Comparison of ENCODE assay signal across 21 cellular contexts in the genomic region with DNA sequence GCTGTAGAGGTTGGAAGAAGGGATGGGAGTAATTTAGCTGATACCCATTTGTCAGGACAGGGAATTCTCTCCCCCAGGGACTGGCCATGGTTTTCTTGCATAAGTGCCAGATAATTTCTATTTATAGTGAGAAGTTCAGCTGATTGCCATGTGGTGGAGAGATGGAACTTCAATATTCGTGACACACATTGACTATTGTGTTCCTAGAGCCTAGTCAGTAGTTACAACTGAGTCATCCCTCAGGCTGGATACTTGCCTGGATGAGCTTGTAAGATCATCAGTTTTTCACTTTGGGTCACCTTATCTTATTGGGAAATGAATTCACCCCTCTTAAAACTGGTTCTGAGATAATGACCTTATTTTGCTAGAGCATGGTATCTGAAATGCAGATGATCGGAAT. TPM values are rescaled to one million over a fixed set of nuclear protein-coding genes. Genes with fewer than 3 reads are reported as not detected.
A peak's percentile ranks its signal among the peaks of the same experiment; 100 is the strongest.
DNase-seq lines count a peak whose midpoint lies in the region; ATAC-seq and TF ChIP-seq lines count a peak whose summit lies in the region.
"Had no signal": no experiment of that assay in that cellular context is flagged by ENCODE, and none has a peak within 500 bp of the region (broad histone marks: within the 10 kb centered on the region; RNA-seq: fewer than 3 reads in every experiment).

No MANE protein-coding gene starts in this region.

- H3K4me3 ChIP-seq in Loucy (ENCODE audit: low read length, poor library complexity, severe bottlenecking) (no peak overlapping the region), osteoblast (ENCODE audit: insufficient read depth, low read length) (no peak overlapping the region), Caco-2 (ENCODE audit: low read depth, low read length) (no peak overlapping the region), WERI-Rb-1 (ENCODE audit: low read depth, low read length) (no peak overlapping the region)
- no peak overlapping the region for H3K4me3 ChIP-seq in CD8-positive, alpha-beta memory T cell (ENCODE audit: low read length)
- H3K4me3 ChIP-seq: adrenal gland, cardiac muscle cell, spleen, transverse colon had no signal

- H4K20me1 ChIP-seq in Loucy (ENCODE audit: insufficient read depth, low read length, poor library complexity, severe bottlenecking), result no peaks in the 10 kb centered on the region
- H4K20me1 ChIP-seq in osteoblast (ENCODE audit: insufficient read depth, low read length), result peaks cover 5% of the 10 kb centered on the region

- TF ChIP-seq CTCF in Loucy (conservative IDR thresholded peaks at IDR 0.05; ENCODE audit: low read length) (peak; percentile 27), osteoblast (IDR thresholded peaks at IDR 0.05; ENCODE audit: extremely low read depth, low read depth, low read length) (peak; percentile 11), Caco-2 (IDR thresholded peaks at IDR 0.05; ENCODE audit: insufficient read depth in 1 of 2, low read depth in 1 of 2, low read length in 1 of 2, severe bottlenecking in 1 of 2, unreplicated experiment in 1 of 2) (no peak), WERI-Rb-1 (IDR thresholded peaks at IDR 0.05; ENCODE audit: low read depth, low read length) (no peak)

- ATAC-seq in esophagus mucosa, result peak; percentile 44
- ATAC-seq: left ventricle myocardium superior; stimulated activated naive CD8-positive, alpha-beta T cell treated with anti-CD3 and anti-CD28 coated beads, Interleukin-15, amount 100 ng/mL, for 72 hours; WTC11 had no signal

- H3K27me3 ChIP-seq in Loucy (ENCODE audit: insufficient read depth, low read length, poor library complexity, severe bottlenecking) (no peaks in the 10 kb centered on the region), osteoblast (ENCODE audit: insufficient read depth, low read length) (no peaks in the 10 kb centered on the region), Caco-2 (replicated peaks; ENCODE audit: control insufficient read depth, insufficient read depth, low read length) (no peaks in the 10 kb centered on the region), WERI-Rb-1 (ENCODE audit: insufficient read depth, low read depth, severe bottlenecking) (peaks cover 5% of the 10 kb centered on the region)
- no peaks in the 10 kb centered on the region for H3K27me3 ChIP-seq in CD8-positive, alpha-beta memory T cell (ENCODE audit: insufficient read depth, low read length, poor library complexity, severe bottlenecking)
- H3K27me3 ChIP-seq: adrenal gland, cardiac muscle cell, spleen, transverse colon had no signal

- peaks cover 3% of the 10 kb centered on the region for H3K4me1 ChIP-seq in Loucy (ENCODE audit: insufficient read depth, low read length, poor library complexity, severe bottlenecking)
- H3K4me1 ChIP-seq in osteoblast (ENCODE audit: insufficient read depth, low read length), result peaks cover 11% of the 10 kb centered on the region
- no peaks in the 10 kb centered on the region for H3K4me1 ChIP-seq in Caco-2
- H3K4me1 ChIP-seq in CD8-positive, alpha-beta memory T cell (ENCODE audit: insufficient read depth, low read length), result peaks cover 5% of the 10 kb centered on the region
- H3K4me1 ChIP-seq: adrenal gland, spleen had no signal

- DNase-seq in GM03348 (ENCODE audit: low spot score) (peak; percentile 10), osteoblast (ENCODE audit: insufficient read length, low spot score, missing footprints) (no peak), Caco-2 (no peak), WERI-Rb-1 (no peak)
- DNase-seq in CD8-positive, alpha-beta memory T cell, result no peak
- DNase-seq: activated CD4-positive, alpha-beta memory T cell treated with anti-CD3 and anti-CD28 coated beads for 36 hours; activated gamma-delta T cell; adrenal gland; left ventricle myocardium superior; NCI-H187 treated with DMSO at 0.1 percent for 48 hours; NCI-H345; spleen; stimulated activated CD4-positive, alpha-beta T cell treated with anti-CD3 and anti-CD28 coated beads, Interleukin-4, amount 100 ng/mL, for 24 hours; stimulated activated naive CD8-positive, alpha-beta T cell treated with anti-CD3 and anti-CD28 coated beads, Interleukin-15, amount 100 ng/mL, for 72 hours; transverse colon had no signal

- no peaks in the 10 kb centered on the region; the same call in 1 of the 2 replicates for H3K9me3 ChIP-seq in Loucy (ENCODE audit: insufficient read depth, low read depth, low read length)
- H3K9me3 ChIP-seq in osteoblast (ENCODE audit: low read depth, low read length), result no peaks in the 10 kb centered on the region
- no peaks in the 10 kb centered on the region for H3K9me3 ChIP-seq in Caco-2
- H3K9me3 ChIP-seq in CD8-positive, alpha-beta memory T cell (ENCODE audit: low read length), result no peaks in the 10 kb centered on the region
- H3K9me3 ChIP-seq in WERI-Rb-1 (ENCODE audit: severe bottlenecking), result peaks cover 3% of the 10 kb centered on the region
- H3K9me3 ChIP-seq: adrenal gland had no signal

- no TSS peak for BruUV-seq in Caco-2 (replicated peaks; lab: Mats Ljungman, UMichigan)

- no peak overlapping the region for H3K9ac ChIP-seq in Loucy (ENCODE audit: low read depth, low read length, poor library complexity, severe bottlenecking)

- peaks cover 16% of the 10 kb centered on the region for H3K9me3 Mint-ChIP-seq in Caco-2 (ENCODE audit: unreplicated experiment)
- H3K9me3 Mint-ChIP-seq in CD8-positive, alpha-beta memory T cell, result peaks cover 3 to 10% (median 9%) of the 10 kb centered on the region in 5 donors

- peaks cover 2% of the 10 kb centered on the region for H3K27me3 Mint-ChIP-seq in Caco-2 (ENCODE audit: insufficient read depth, unreplicated experiment)
- no peaks in the 10 kb centered on the region for H3K27me3 Mint-ChIP-seq in CD8-positive, alpha-beta memory T cell
- H3K27me3 Mint-ChIP-seq: activated CD4-positive, alpha-beta memory T cell treated with anti-CD3 and anti-CD28 coated beads for 36 hours; stimulated activated naive CD8-positive, alpha-beta T cell treated with anti-CD3 and anti-CD28 coated beads, Interleukin-15, amount 100 ng/mL, for 72 hours had no signal

- H2AFZ ChIP-seq in Loucy (ENCODE audit: low read length) (no peak overlapping the region), osteoblast (ENCODE audit: low read length) (no peak overlapping the region)

- H3F3A ChIP-seq in Loucy (ENCODE audit: low read depth), result no peaks in the 10 kb centered on the region

- no peak overlapping the region for H3K27ac Mint-ChIP-seq in Caco-2 (ENCODE audit: unreplicated experiment)
- peak overlapping the region in 1 of 8 donors; percentile 69 for H3K27ac Mint-ChIP-seq in CD8-positive, alpha-beta memory T cell
- H3K27ac Mint-ChIP-seq: activated CD4-positive, alpha-beta memory T cell treated with anti-CD3 and anti-CD28 coated beads for 36 hours; stimulated activated naive CD8-positive, alpha-beta T cell treated with anti-CD3 and anti-CD28 coated beads, Interleukin-15, amount 100 ng/mL, for 72 hours; T-helper 2 cell treated with Interferon-gamma antibody and Interleukin-4, amounts not matched to agents 5 μg/mL and 100 μg/mL, for 36 hours; WTC11 had no signal

- H3K4me3 Mint-ChIP-seq in Caco-2 (ENCODE audit: unreplicated experiment), result no peak overlapping the region
- H3K4me3 Mint-ChIP-seq in CD8-positive, alpha-beta memory T cell, result no peak overlapping the region
- H3K4me3 Mint-ChIP-seq: activated CD4-positive, alpha-beta memory T cell treated with anti-CD3 and anti-CD28 coated beads for 36 hours; stimulated activated naive CD8-positive, alpha-beta T cell treated with anti-CD3 and anti-CD28 coated beads, Interleukin-15, amount 100 ng/mL, for 72 hours; T-helper 2 cell treated with Interferon-gamma antibody and Interleukin-4, amounts not matched to agents 5 μg/mL and 100 μg/mL, for 36 hours; WTC11 had no signal

- H3K36me3 Mint-ChIP-seq in Caco-2 (ENCODE audit: insufficient read depth, unreplicated experiment), result no peaks in the 10 kb centered on the region
- H3K36me3 Mint-ChIP-seq in CD8-positive, alpha-beta memory T cell, result peaks cover 0 to 14% (median 1%) of the 10 kb centered on the region in 3 donors

- H3K9me2 ChIP-seq in Loucy (replicated peaks; ENCODE audit: low read depth, low read length), result no peaks in the 10 kb centered on the region

- no peaks in the 10 kb centered on the region for H3K36me3 ChIP-seq in Loucy (ENCODE audit: insufficient read depth, low read length)
- peaks cover 14% of the 10 kb centered on the region for H3K36me3 ChIP-seq in osteoblast (ENCODE audit: insufficient read depth, low read length)
- H3K36me3 ChIP-seq in Caco-2 (ENCODE audit: control insufficient read depth, insufficient read depth, low read length), result no peaks in the 10 kb centered on the region
- no peaks in the 10 kb centered on the region for H3K36me3 ChIP-seq in CD8-positive, alpha-beta memory T cell (ENCODE audit: insufficient read depth, low read length)
- no peaks in the 10 kb centered on the region for H3K36me3 ChIP-seq in WERI-Rb-1
- H3K36me3 ChIP-seq: adrenal gland, cardiac muscle cell, spleen, transverse colon had no signal

- H3K27ac ChIP-seq in osteoblast (ENCODE audit: low read depth, low read length), result no peak overlapping the region
- no peak overlapping the region for H3K27ac ChIP-seq in CD8-positive, alpha-beta memory T cell (ENCODE audit: low read depth, low read length)
- no peak overlapping the region for H3K27ac ChIP-seq in WERI-Rb-1
- H3K27ac ChIP-seq: adrenal gland, cardiac muscle cell, spleen, transverse colon had no signal

- H3K4me2 ChIP-seq in Loucy (ENCODE audit: low read depth, low read length, poor library complexity, severe bottlenecking), result no peak overlapping the region
- no peak overlapping the region for H3K4me2 ChIP-seq in osteoblast (ENCODE audit: insufficient read depth, low read length)

- H3K79me2 ChIP-seq in Loucy (ENCODE audit: insufficient read depth, low read length), result no peaks in the 10 kb centered on the region
- no peaks in the 10 kb centered on the region for H3K79me2 ChIP-seq in osteoblast (ENCODE audit: insufficient read depth, low read length)

- POLR2A ChIA-PET in Caco-2 (lab: Charles Lee), result no interaction called here
- POLR2A ChIA-PET in CD8-positive, alpha-beta memory T cell (lab: Charles Lee), result no interaction called here

- intact Hi-C loops in Caco-2 (cut with micrococcal nuclease; ENCODE audit: unreplicated experiment), result loop anchor here (10.0 kb wide), 3 partner anchors 137 to 247 kb away; no protein-coding TSS in a partner anchor

- CTCF ChIA-PET in Caco-2 (lab: Charles Lee), result no interaction called here
- CTCF ChIA-PET in CD8-positive, alpha-beta memory T cell (lab: Charles Lee), result interaction anchor here (0.6 to 1.1 kb wide), 3 partner anchors 93 to 811 kb away, joined by 3 to 5 read pairs (median 3); no protein-coding TSS in a partner anchor

- no peaks in the 10 kb centered on the region for H3K4me1 Mint-ChIP-seq in Caco-2 (ENCODE audit: low read depth, unreplicated experiment)
- peaks cover 6 to 7% (median 6%) of the 10 kb centered on the region in 3 donors for H3K4me1 Mint-ChIP-seq in CD8-positive, alpha-beta memory T cell

RNA-seq across cellular contexts. Expression of a gene that starts 32.2 kb away (rescaled TPM):
- total RNA-seq in esophagus mucosa (not detected), osteoblast (1.5 and 2.5 TPM in 2 replicates), Caco-2 (2022) (not detected in 2 replicates)
- not detected for total RNA-seq in CD8-positive, alpha-beta memory T cell
- polyA plus RNA-seq in CD8-positive, alpha-beta memory T cell, result not detected
- total RNA-seq: activated CD4-positive, alpha-beta memory T cell treated with anti-CD3 and anti-CD28 coated beads for 36 hours; adrenal gland; dermis microvascular lymphatic vessel endothelial cell; left ventricle myocardium superior; spleen; transverse colon; WTC11 had no signal
- polyA plus RNA-seq: adrenal gland had no signal

Comparison
In these comparisons a context has a peak if more than half of its experiments do, and no peak if none do; other contexts are left out.
1. CTCF ChIP-seq: peak in Loucy (single experiment) and osteoblast (single experiment); none in Caco-2 (0 of 2) and WERI-Rb-1 (single experiment).